8 cellular contexts compared by ENCODE assay signal in the genomic region with DNA sequence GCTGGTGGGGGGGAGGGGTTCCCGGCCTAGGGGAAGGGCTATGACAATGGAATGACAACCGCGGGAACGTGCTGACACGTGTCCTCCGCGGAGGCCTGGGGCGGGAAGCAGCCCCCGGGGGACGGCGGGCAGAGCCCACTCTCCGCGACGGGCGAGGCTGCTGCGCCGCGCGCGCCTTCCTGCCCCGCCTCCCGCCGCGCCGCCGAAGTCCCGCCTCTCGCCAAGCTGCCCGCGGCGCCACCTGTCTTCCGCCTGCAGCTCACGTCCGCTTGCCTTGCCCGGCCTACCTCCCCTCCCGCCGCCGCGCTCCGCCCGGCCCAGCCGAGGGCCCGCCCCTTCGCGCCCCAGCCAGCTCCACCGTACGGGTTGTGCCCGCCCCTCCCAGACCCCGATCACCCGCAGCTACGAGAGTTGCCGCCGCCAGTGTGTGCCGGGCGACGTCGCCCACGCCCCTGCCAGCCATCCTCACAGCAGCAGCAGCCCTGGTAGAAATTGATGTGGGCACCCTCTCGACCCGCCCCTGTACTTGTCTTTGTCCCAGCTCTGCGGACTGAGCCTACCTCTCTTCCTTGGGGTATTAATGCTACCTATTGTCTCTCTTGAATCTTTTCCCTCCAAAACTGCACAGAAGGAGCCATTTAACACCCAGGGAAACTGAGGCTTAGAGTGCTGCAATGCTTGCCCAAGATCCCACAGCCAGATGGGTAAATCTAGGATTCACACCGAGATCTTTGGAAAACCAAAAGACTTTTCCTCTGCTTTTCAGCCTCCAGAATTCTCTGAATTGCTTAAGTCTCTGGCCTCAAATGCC. TPM values are rescaled to one million over a fixed set of nuclear protein-coding genes. Genes with fewer than 3 reads are reported as not detected.
A peak's percentile ranks its signal among the peaks of the same experiment; 100 is the strongest.
DNase-seq lines count a peak whose midpoint lies in the region; ATAC-seq, FAIRE-seq and TF ChIP-seq lines count a peak whose summit lies in the region.

A gene with protein sequence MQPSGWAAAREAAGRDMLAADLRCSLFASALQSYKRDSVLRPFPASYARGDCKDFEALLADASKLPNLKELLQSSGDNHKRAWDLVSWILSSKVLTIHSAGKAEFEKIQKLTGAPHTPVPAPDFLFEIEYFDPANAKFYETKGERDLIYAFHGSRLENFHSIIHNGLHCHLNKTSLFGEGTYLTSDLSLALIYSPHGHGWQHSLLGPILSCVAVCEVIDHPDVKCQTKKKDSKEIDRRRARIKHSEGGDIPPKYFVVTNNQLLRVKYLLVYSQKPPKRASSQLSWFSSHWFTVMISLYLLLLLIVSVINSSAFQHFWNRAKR (minus strand): TSS at position 180 of the 811 bp plus-strand sequence. CDS start 457 bp downstream, outside the sequence.

- peaks cover 0 to 10% (median 7%) of the 10 kb centered on the region in 4 experiments; a peak in 5 of 7 replicates for H3K4me1 ChIP-seq in H1 (replicated peaks in 1 of 4; ENCODE audit: control insufficient read depth in 3 of 4, insufficient read depth in 4 of 4, low read length in 3 of 4)

- POLR2A ChIA-PET in H1 (lab: Charles Lee; ENCODE audit: partially characterized antibody) = interaction anchor here (0.8 to 10.1 kb wide), 9 partner anchors 9 to 129 kb away, joined by 3 to 123 read pairs (median 5); a partner anchor contains a TSS

- H3K4ac ChIP-seq in H1 (replicated peaks; ENCODE audit: insufficient read length, low read depth, low read length) = no peak within 1 kb of the TSS

- H3K27ac Mint-ChIP-seq in mesothelial cell of epicardium = peak within 1 kb of the TSS; percentile 85

- no peaks in the 10 kb centered on the region for H3K27me3 Mint-ChIP-seq in mesothelial cell of epicardium (ENCODE audit: low read depth)

- H3K23ac ChIP-seq in H1 (ENCODE audit: insufficient read length) = no peak within 1 kb of the TSS

- no peak for FAIRE-seq in H1 (lab: Jason Lieb, UNC)

- TF ChIP-seq CTCF in H1 (IDR thresholded peaks at IDR 0.05; ENCODE audit: control extremely low read depth in 1 of 3, insufficient read depth in 1 of 3, low read depth in 1 of 3, low read length in 3 of 3) (peak; percentile 37 to 66 (median 45)), mesothelial cell of epicardium (IDR thresholded peaks at IDR 0.05; ENCODE audit: unreplicated experiment) (no peak)

- 0 out of 2 replicates have a peak within 1 kb of the TSS, but pooled peaks have one; percentile 51 for H2BK20ac ChIP-seq in H1 (ENCODE audit: low read length)

- H4K8ac ChIP-seq in H1 (ENCODE audit: extremely low read depth, insufficient read depth, low read length) = peak within 1 kb of the TSS; percentile 96

- peaks cover 22% of the 10 kb centered on the region for H3K4me1 Mint-ChIP-seq in mesothelial cell of epicardium

- peak in 1 of 2 experiments; percentile 69; a peak in 1 of 3 replicates for TF ChIP-seq POLR2A in H1 (IDR thresholded peaks at IDR 0.05; ENCODE audit: control extremely low read depth in 1 of 2, low read depth in 2 of 2, low read length in 2 of 2)

- peak within 1 kb of the TSS; percentile 32 for H4K5ac ChIP-seq in H1 (ENCODE audit: insufficient read length, low read depth, low read length)

- 10% methylated on average over 12 of the region's 62 CpGs; no CpG with 5 or more reads in 1 of the 2 experiments for WGBS in H1 (ENCODE audit: extremely low coverage in 1 of 2, insufficient coverage in 1 of 2, insufficient read length in 1 of 2, insufficient replicate concordance in 2 of 2, low coverage in 1 of 2, low lambda C conversion rate in 2 of 2, missing lambda C conversion rate in 1 of 2), 2 experiments

- H3K27me3 ChIP-seq in H1 (replicated peaks in 1 of 4; ENCODE audit: control insufficient read depth in 3 of 4, extremely low read depth in 1 of 4, insufficient read depth in 3 of 4, low read length in 3 of 4) = peaks cover 0 to 10% (median 10%) of the 10 kb centered on the region in 4 experiments; a peak in 6 of 7 replicates

- H3K4me3 ChIP-seq in H1 (ENCODE audit: extremely low read depth in 1 of 4, insufficient read depth in 2 of 4, low read depth in 3 of 4, low read length in 4 of 4) = peak within 1 kb of the TSS; percentile 69 to 77 (median 75)

- H3K27ac ChIP-seq in H1 (ENCODE audit: low read depth, low read length) = 0 out of 2 replicates have a peak within 1 kb of the TSS, but pooled peaks have one; percentile 31

- no peaks in the 10 kb centered on the region for H3K36me3 ChIP-seq in H1 (ENCODE audit: control insufficient read depth in 2 of 4, insufficient read depth in 4 of 4, low read length in 3 of 4)

- peak within 1 kb of the TSS; percentile 20; the same call in 1 of the 2 replicates for H2AK5ac ChIP-seq in H1 (ENCODE audit: low read depth, low read length)

- no peaks in the 10 kb centered on the region for H3K9me3 ChIP-seq in H1 (ENCODE audit: insufficient read depth in 2 of 2, low read depth in 1 of 2, low read length in 1 of 2)

- H3K14ac ChIP-seq in H1 (ENCODE audit: insufficient read length) = no peak within 1 kb of the TSS

- peak within 1 kb of the TSS in 3 of 4 experiments; percentile 59 to 71 (median 67); a peak in 6 of 7 replicates for H3K9ac ChIP-seq in H1 (replicated peaks in 1 of 4; ENCODE audit: extremely low read depth in 1 of 4, low read depth in 3 of 4, low read length in 3 of 4)

- H4K91ac ChIP-seq in H1 (replicated peaks; ENCODE audit: insufficient read length, low read length) = peak within 1 kb of the TSS; percentile 57

- no peaks in the 10 kb centered on the region for H3K9me3 Mint-ChIP-seq in mesothelial cell of epicardium

- peak within 1 kb of the TSS; percentile 93 to 100 for H3K4me2 ChIP-seq in H1 (ENCODE audit: insufficient read depth in 1 of 2, low read depth in 2 of 2, low read length in 2 of 2)

- peaks cover 8% of the 10 kb centered on the region for H3K23me2 ChIP-seq in H1 (ENCODE audit: low read depth, low read length)

- no peak within 1 kb of the TSS for H3K56ac ChIP-seq in H1 (replicated peaks; ENCODE audit: insufficient read length, low read depth, low read length)

- peak in 1 of 2 experiments; percentile 34; a peak in 1 of 3 replicates for TF ChIP-seq EP300 in H1 (IDR thresholded peaks at IDR 0.05; ENCODE audit: borderline replicate concordance in 1 of 2, low read depth in 2 of 2, low read length in 2 of 2)

- H3K79me1 ChIP-seq in H1 (ENCODE audit: low read depth, low read length) = no peaks in the 10 kb centered on the region

- no peaks in the 10 kb centered on the region for H4K20me1 ChIP-seq in H1 (replicated peaks in 1 of 2; ENCODE audit: control insufficient read depth in 1 of 2, insufficient read depth in 2 of 2, low read length in 2 of 2)

- peak within 1 kb of the TSS; percentile 95 for H2BK15ac ChIP-seq in H1 (ENCODE audit: low read length)

- peak within 1 kb of the TSS; percentile 78 for H3K18ac ChIP-seq in H1 (ENCODE audit: extremely low read depth, low read length)

- TF ChIP-seq RAD21 in H1 (IDR thresholded peaks at IDR 0.05 in 1 of 2, conservative IDR thresholded peaks at IDR 0.05 in 1 of 2; ENCODE audit: low read depth in 2 of 2, low read length in 2 of 2) = no peak; a peak in 1 of 4 replicates

- H2BK12ac ChIP-seq in H1 (ENCODE audit: low read depth, low read length) = no peak within 1 kb of the TSS; the same call in 1 of the 2 replicates

- peak within 1 kb of the TSS; percentile 87 for H2AFZ ChIP-seq in H1 (ENCODE audit: low read length)

- peak; percentile 90 for ATAC-seq in GM21390 (IDR thresholded peaks at IDR 0.05; ENCODE audit: unreplicated experiment)

- no peaks in the 10 kb centered on the region for H3K79me2 ChIP-seq in H1 (ENCODE audit: control insufficient read depth in 1 of 2, insufficient read depth in 2 of 2, low read length in 2 of 2)

- H3K4me3 Mint-ChIP-seq in mesothelial cell of epicardium = peak within 1 kb of the TSS; percentile 79

- peak within 1 kb of the TSS; percentile 18 for H2BK120ac ChIP-seq in H1 (replicated peaks; ENCODE audit: low read depth, low read length)

- H2BK5ac ChIP-seq in H1 (ENCODE audit: low read depth, low read length) = no peak within 1 kb of the TSS; the same call in 1 of the 2 replicates

- peaks cover 10% of the 10 kb centered on the region for H3K36me3 Mint-ChIP-seq in mesothelial cell of epicardium

- DNase-seq in D341Med (ENCODE audit: low spot score) (peak; percentile 95), HUDEP-2 (lab: John Stamatoyannopoulos, UW; ENCODE audit: unreplicated experiment in 76 of 76) (peak in 75 of 76 experiments; percentile 30 to 91 (median 82)), NOMO-1 treated with dmso at 0.1 percent for 144 hours (lab: John Stamatoyannopoulos, UW; ENCODE audit: unreplicated experiment) (peak; percentile 94), H1 (ENCODE audit: low read depth in 1 of 2, low spot score in 2 of 2) (peak in 1 of 2 experiments; percentile 93), mesothelial cell of epicardium (ENCODE audit: low spot score in 2 of 2, unreplicated experiment in 2 of 2) (peak; percentile 84 to 90)
- peak; percentile 85 to 90 (median 88) for DNase-seq in activated CD8-positive, alpha-beta memory T cell treated with anti-CD3 and anti-CD28 coated beads for 48 hours (ENCODE audit: low read depth in 2 of 3, low spot score in 2 of 3)
- peak; percentile 92 to 93 for DNase-seq in stimulated activated CD8-positive, alpha-beta memory T cell treated with anti-CD3 and anti-CD28 coated beads, Interleukin-15, amount 100 ng/mL, for 48 hours (ENCODE audit: low read depth in 2 of 2)

- CTCF ChIA-PET in H1 (lab: Charles Lee; ENCODE audit: partially characterized antibody) = interaction anchor here (0.7 to 11.1 kb wide), 21 partner anchors 9 to 253 kb away, joined by 3 to 114 read pairs (median 4); a partner anchor contains a TSS

TF ChIP-seq in H1, 55 proteins besides CTCF, POLR2A, EP300 and RAD21 (continues in another document):
- TF ChIP-seq SRF (IDR thresholded peaks at IDR 0.05; ENCODE audit: low read depth, low read length) = no peak
- peak; percentile 37; the same call in 1 of the 2 replicates for TF ChIP-seq EGR1 (IDR thresholded peaks at IDR 0.05; ENCODE audit: borderline replicate concordance, low read depth, low read length)
- peak; percentile 78 to 84; a peak in 2 of 4 replicates for TF ChIP-seq SIN3A (conservative IDR thresholded peaks at IDR 0.05 in 1 of 2, IDR thresholded peaks at IDR 0.05 in 1 of 2; ENCODE audit: low read depth in 1 of 2, low read length in 2 of 2)
- TF ChIP-seq RNF2 (IDR thresholded peaks at IDR 0.05; ENCODE audit: borderline replicate concordance, low read depth, low read length, missing control alignments, poor library complexity, severe bottlenecking) = peak; percentile 57
- TF ChIP-seq GABPA (IDR thresholded peaks at IDR 0.05; ENCODE audit: borderline replicate concordance, insufficient read depth, low read length) = no peak

RNA-seq across cellular contexts. Expression of the gene that starts here (rescaled TPM):
- total RNA-seq in H1 (2021; fragmentation: NEBNext Ultra II Directional; extraction: Animal tissue kit (Norgen Biotek cat#: 25700)) = 3.7 and 5.0 TPM in 2 replicates
- polyA plus RNA-seq in H1 (2011; rRNA removed) = 3.7 and 3.8 TPM in 2 replicates
- 4.1 TPM for polyA plus RNA-seq in H1 (2011; cell fraction: cytosol; rRNA removed)
- polyA plus RNA-seq in H1 (2011; cell fraction: nucleus; rRNA removed) = 3.2 TPM
- 4.0 to 4.4 TPM (median 4.1 TPM) in 4 replicates for polyA plus RNA-seq in H1 (2012, experiment 1 of 2)
- polyA plus RNA-seq in H1 (2012, experiment 2 of 2) = 4.1 TPM
- polyA plus RNA-seq in H1 (2013, experiment 1 of 2) = 3.3 TPM
- 3.8 TPM for polyA plus RNA-seq in H1 (2013, experiment 2 of 2)
- 4.2 and 4.4 TPM in 2 replicates for polyA minus RNA-seq in H1 (2011; rRNA and poly(A)+ RNA removed)
- 4.0 TPM for polyA minus RNA-seq in H1 (2011; cell fraction: cytosol; rRNA and poly(A)+ RNA removed)
- 7.2 TPM for polyA minus RNA-seq in H1 (2011; cell fraction: nucleus; rRNA and poly(A)+ RNA removed)
- total RNA-seq in mesothelial cell of epicardium = 17.7 to 21.0 TPM (median 18.6 TPM) in 3 replicates
